In the genomic region with DNA sequence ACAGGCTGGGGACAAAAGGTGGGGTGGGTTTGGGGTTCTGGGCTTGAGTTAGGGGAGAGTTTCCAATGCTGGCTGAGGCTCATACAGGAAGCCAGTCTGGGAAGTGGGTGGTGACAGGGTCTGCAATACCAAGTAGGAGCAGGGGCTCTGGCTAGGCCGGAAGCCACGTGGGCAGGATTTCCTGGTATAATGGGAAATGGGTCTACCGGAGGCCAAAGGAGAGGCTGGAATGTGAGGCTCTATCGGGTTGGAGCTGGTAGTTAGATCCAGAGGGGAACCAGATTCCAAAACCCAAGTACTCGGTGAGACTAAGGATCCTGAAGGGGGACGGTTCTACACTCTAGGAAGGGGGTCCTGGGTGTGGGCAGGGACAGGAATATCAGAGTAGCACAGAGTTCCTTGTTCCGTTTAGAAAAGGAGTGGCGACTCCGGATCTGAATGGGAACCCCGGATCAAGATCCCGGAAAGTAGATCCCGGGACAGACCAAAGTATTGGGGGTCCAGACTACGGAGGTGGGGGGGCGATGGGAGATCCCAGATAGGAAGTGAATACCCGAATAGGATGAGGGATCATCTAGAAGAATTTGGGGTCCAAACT, we compare ENCODE assay signal across 8 cellular contexts. TPM values are rescaled to one million over a fixed set of nuclear protein-coding genes. Genes with fewer than 3 reads are reported as not detected.
DNase-seq lines count a peak whose midpoint lies in the region; ATAC-seq and TF ChIP-seq lines count a peak whose summit lies in the region.

No MANE protein-coding gene starts in this region.

- peak overlapping the region; percentile 97 to 100 (median 99) for H3K27ac Mint-ChIP-seq in CD8-positive, alpha-beta memory T cell

- H3K36me3 ChIP-seq in CD8-positive, alpha-beta memory T cell (ENCODE audit: insufficient read depth, low read length): no peaks in the 10 kb centered on the region
- H3K36me3 ChIP-seq in Loucy (ENCODE audit: insufficient read depth, low read length) (no peaks in the 10 kb centered on the region), mammary epithelial cell (ENCODE audit: insufficient read depth, low read length) (peaks cover 4% of the 10 kb centered on the region), lower lobe of right lung (peaks cover 18% of the 10 kb centered on the region)

- no peaks in the 10 kb centered on the region for H3K9me3 Mint-ChIP-seq in CD8-positive, alpha-beta memory T cell

- peaks cover 0 to 11% of the 10 kb centered on the region in 2 donors for H3K27me3 Mint-ChIP-seq in CD8-positive, alpha-beta memory T cell

- peak overlapping the region; percentile 97 for H3K4me2 ChIP-seq in Loucy (ENCODE audit: low read depth, low read length, poor library complexity, severe bottlenecking)
- H3K4me2 ChIP-seq in mammary epithelial cell (ENCODE audit: insufficient read depth, low read depth, low read length): peak overlapping the region; percentile 87

- no peak overlapping the region for H2AFZ ChIP-seq in Loucy (ENCODE audit: low read length)
- peak overlapping the region; percentile 98 for H2AFZ ChIP-seq in mammary epithelial cell (ENCODE audit: low read depth, low read length)

- dilution Hi-C loops in mammary epithelial cell (cut with HindIII; ENCODE audit: low sequenced_read_pairs): loop anchor here (5.0 to 10.0 kb wide), 3 partner anchors 45 to 115 kb away; a partner anchor contains a TSS

- TF ChIP-seq CTCF in Loucy (conservative IDR thresholded peaks at IDR 0.05; ENCODE audit: low read length) (no peak), mammary epithelial cell (conservative IDR thresholded peaks at IDR 0.05 in 1 of 2, IDR thresholded peaks at IDR 0.05 in 1 of 2; ENCODE audit: extremely low read depth in 1 of 2, insufficient read depth in 1 of 2, low read depth in 1 of 2, low read length in 2 of 2) (no peak), lower lobe of right lung (IDR thresholded peaks at IDR 0.05) (no peak)

- peaks cover 60% of the 10 kb centered on the region for H3K4me1 ChIP-seq in CD8-positive, alpha-beta memory T cell (ENCODE audit: insufficient read depth, low read length)
- H3K4me1 ChIP-seq in Loucy (ENCODE audit: insufficient read depth, low read length, poor library complexity, severe bottlenecking) (peaks cover 24% of the 10 kb centered on the region), mammary epithelial cell (ENCODE audit: insufficient read depth, low read length) (peaks cover 24% of the 10 kb centered on the region), lower lobe of right lung (peaks cover 65% of the 10 kb centered on the region)

- H3K9me2 ChIP-seq in Loucy (replicated peaks; ENCODE audit: low read depth, low read length): no peaks in the 10 kb centered on the region

- H3K79me2 ChIP-seq in Loucy (ENCODE audit: insufficient read depth, low read length): peaks cover 58% of the 10 kb centered on the region
- peaks cover 58% of the 10 kb centered on the region for H3K79me2 ChIP-seq in mammary epithelial cell (ENCODE audit: insufficient read depth, low read length)

- no peaks in the 10 kb centered on the region for H3K9me3 ChIP-seq in CD8-positive, alpha-beta memory T cell (ENCODE audit: low read length)
- H3K9me3 ChIP-seq in Loucy (ENCODE audit: insufficient read depth, low read depth, low read length) (no peaks in the 10 kb centered on the region), mammary epithelial cell (replicated peaks; ENCODE audit: insufficient read depth, low read length) (no peaks in the 10 kb centered on the region), lower lobe of right lung (no peaks in the 10 kb centered on the region)

- H3K9ac ChIP-seq in Loucy (ENCODE audit: low read depth, low read length, poor library complexity, severe bottlenecking) (peak overlapping the region; percentile 93), mammary epithelial cell (ENCODE audit: insufficient read depth, low read length) (peak overlapping the region; percentile 97)

- H4K20me1 ChIP-seq in Loucy (ENCODE audit: insufficient read depth, low read length, poor library complexity, severe bottlenecking): peaks cover 48% of the 10 kb centered on the region
- H4K20me1 ChIP-seq in mammary epithelial cell (ENCODE audit: insufficient read depth, low read length): peaks cover 4% of the 10 kb centered on the region

- peaks cover 54 to 83% (median 70%) of the 10 kb centered on the region in 3 donors for H3K4me1 Mint-ChIP-seq in CD8-positive, alpha-beta memory T cell

- peaks cover 0 to 37% (median 0%) of the 10 kb centered on the region in 3 donors for H3K36me3 Mint-ChIP-seq in CD8-positive, alpha-beta memory T cell

- intact Hi-C loops in mammary epithelial cell (cut with micrococcal nuclease): loop anchor here (1.0 to 5.0 kb wide), 6 partner anchors 34 to 460 kb away; a partner anchor contains a TSS
- intact Hi-C loops in lower lobe of right lung (cut with DNase I): no loop called here

- in situ Hi-C loops in mammary epithelial cell (cut with MboI; ENCODE audit: low sequenced_read_pairs in 2 of 2): no loop called here

- no peaks in the 10 kb centered on the region for H3K27me3 ChIP-seq in CD8-positive, alpha-beta memory T cell (ENCODE audit: insufficient read depth, low read length, poor library complexity, severe bottlenecking)
- H3K27me3 ChIP-seq in Loucy (ENCODE audit: insufficient read depth, low read length, poor library complexity, severe bottlenecking) (no peaks in the 10 kb centered on the region), mammary epithelial cell (ENCODE audit: insufficient read depth, low read length) (no peaks in the 10 kb centered on the region), lower lobe of right lung (ENCODE audit: low read depth) (peaks cover 4% of the 10 kb centered on the region)

- BruUV-seq in mammary epithelial cell (replicated peaks; lab: Mats Ljungman, UMichigan): TSS peak; percentile 39

- peaks cover 8% of the 10 kb centered on the region; the same call in 1 of the 2 replicates for H3F3A ChIP-seq in Loucy (ENCODE audit: low read depth)

- WGBS in mammary epithelial cell (ENCODE audit: low coverage, missing lambda C conversion rate): 0% methylated on average over 10 of the region's 15 CpGs

- ATAC-seq in lower lobe of right lung (no peak), HG02798 (IDR thresholded peaks at IDR 0.05; ENCODE audit: poor library complexity, unreplicated experiment) (no peak), GM18519 (IDR thresholded peaks at IDR 0.05; ENCODE audit: low FRiP score, unreplicated experiment) (no peak)

- H3K4me3 ChIP-seq in CD8-positive, alpha-beta memory T cell (ENCODE audit: low read length): peak overlapping the region; percentile 99
- H3K4me3 ChIP-seq in Loucy (ENCODE audit: low read length, poor library complexity, severe bottlenecking) (peak overlapping the region; percentile 95), mammary epithelial cell (replicated peaks in 1 of 3; ENCODE audit: insufficient read depth in 1 of 3, low read depth in 2 of 3, low read length in 3 of 3) (peak overlapping the region; percentile 85 to 94 (median 92)), lower lobe of right lung (peak overlapping the region; percentile 94)

- POLR2A ChIA-PET in CD8-positive, alpha-beta memory T cell (lab: Charles Lee): interaction anchor here (2.0 kb wide), 1 partner anchor 15 kb away, joined by 7 read pairs; no protein-coding TSS in a partner anchor

- CTCF ChIA-PET in CD8-positive, alpha-beta memory T cell (lab: Charles Lee): interaction anchor here (2.5 to 29.2 kb wide), 3 partner anchors 11 to 22 kb away, joined by 18 to 788 read pairs (median 24); a partner anchor contains a TSS
- CTCF ChIA-PET in mammary epithelial cell (lab: Charles Lee; ENCODE audit: low non-redundant PET): no interaction called here

- H3K27ac ChIP-seq in CD8-positive, alpha-beta memory T cell (ENCODE audit: low read depth, low read length): peak overlapping the region; percentile 98
- H3K27ac ChIP-seq in mammary epithelial cell (ENCODE audit: insufficient read depth, low read depth, low read length) (peak overlapping the region; percentile 84), lower lobe of right lung (peak overlapping the region; percentile 84)

- H3K4me3 Mint-ChIP-seq in CD8-positive, alpha-beta memory T cell: peak overlapping the region; percentile 88 to 99 (median 96)

- DNase-seq in CD8-positive, alpha-beta memory T cell: peak in 1 of 5 donors; percentile 40
- DNase-seq in mammary epithelial cell (no peak), lower lobe of right lung (peak; percentile 68), GDM1 (lab: John Stamatoyannopoulos, UW) (no peak)
- no peak for DNase-seq in activated CD4-positive, alpha-beta T cell treated with anti-CD3 and anti-CD28 coated beads, Interleukin-2, amount 50 U/mL, for 1 hour

RNA-seq across cellular contexts. Expression of a gene that starts 0.8 kb away (rescaled TPM):
- 100 to 1,000 TPM; 273 to 277 TPM for total RNA-seq in CD8-positive, alpha-beta memory T cell
- polyA plus RNA-seq in CD8-positive, alpha-beta memory T cell: 100 TPM
- 100 to 1,000 TPM; 114 to 217 TPM for total RNA-seq in mammary epithelial cell
- 348 TPM for polyA plus RNA-seq in mammary epithelial cell
- polyA minus RNA-seq in mammary epithelial cell: 108 TPM
- total RNA-seq in lower lobe of right lung: 154 TPM

RNA-seq across cellular contexts. Expression of a gene that starts 17.8 kb away (rescaled TPM):
- total RNA-seq in CD8-positive, alpha-beta memory T cell: 10 to 100 TPM; 21.6 to 22.2 TPM
- polyA plus RNA-seq in CD8-positive, alpha-beta memory T cell: 7.5 TPM
- total RNA-seq in mammary epithelial cell (1 to 10 TPM; 1.3 to 1.5 TPM), lower lobe of right lung (35.9 TPM)
- 0.45 TPM for polyA plus RNA-seq in mammary epithelial cell
- 2.4 TPM for polyA minus RNA-seq in mammary epithelial cell

RNA-seq across cellular contexts. Expression of a gene that starts 22.2 kb away (rescaled TPM):
- 100 to 1,000 TPM; 210 to 212 TPM for total RNA-seq in CD8-positive, alpha-beta memory T cell
- polyA plus RNA-seq in CD8-positive, alpha-beta memory T cell: 74.4 TPM
- 100 to 1,000 TPM in 1 of 2 donors, 10 to 100 TPM in 1; 43.5 to 110 TPM for total RNA-seq in mammary epithelial cell
- polyA plus RNA-seq in mammary epithelial cell: 29.4 TPM
- 100 TPM for polyA minus RNA-seq in mammary epithelial cell
- 164 TPM for total RNA-seq in lower lobe of right lung

Comparison
In these comparisons a context has a peak if more than half of its experiments do, and no peak if none do; other contexts are left out.
1. RNA of a gene that starts 17.8 kb away (total RNA-seq): 35.9 TPM in lower lobe of right lung (single experiment) and 21.6 to 22.2 TPM in CD8-positive, alpha-beta memory T cell; 1.3 to 1.5 TPM in mammary epithelial cell; every median in the first group is over 4 times any median in the second.
2. Peak in every context shown above with its lines, with median percentiles within 50 percentile points of each other: H3K27ac ChIP-seq and H3K4me3 ChIP-seq.